9 cellular contexts compared by ENCODE assay signal in the genomic region with DNA sequence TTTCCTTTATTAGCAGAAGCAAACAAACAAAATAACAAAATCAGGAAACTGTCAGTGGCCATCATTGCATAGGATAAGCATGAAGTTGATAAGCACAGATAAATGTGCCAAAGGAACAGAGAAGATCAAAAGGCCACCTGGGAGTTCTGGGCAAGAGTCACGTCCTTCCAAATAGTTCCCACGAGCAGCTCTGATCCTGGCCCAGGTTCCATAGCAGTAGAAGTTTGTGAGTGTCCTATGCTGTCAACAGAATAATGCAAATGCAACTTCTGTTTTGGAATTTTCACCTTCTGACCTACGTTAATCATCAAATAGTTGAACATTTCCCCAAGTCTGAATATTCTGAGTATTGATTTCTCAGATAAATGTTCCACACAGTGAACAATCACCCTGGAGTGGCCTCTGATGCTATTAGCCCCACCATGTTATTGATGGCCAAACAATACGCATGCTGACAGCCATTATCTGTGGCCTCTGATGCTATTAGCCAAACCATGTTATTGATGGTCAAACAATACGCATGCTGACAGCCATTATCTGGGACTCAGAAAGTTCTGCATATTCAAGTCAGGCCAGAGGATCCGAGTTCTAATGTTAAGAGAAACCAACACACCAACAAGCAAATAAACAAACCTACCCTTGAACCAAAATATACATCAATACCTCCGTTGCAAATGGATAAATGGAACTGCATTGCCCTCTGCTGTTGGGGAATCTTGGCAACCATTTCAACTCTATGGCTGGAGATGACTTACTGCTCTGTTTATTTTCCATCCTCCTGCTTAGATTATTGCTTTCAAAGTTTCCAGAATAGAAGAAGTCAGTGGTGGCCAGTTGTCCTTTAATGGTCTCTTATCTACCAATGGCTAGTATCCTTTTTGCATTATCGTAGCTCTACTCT.
DNase-seq lines count a peak whose midpoint lies in the region; ATAC-seq and TF ChIP-seq lines count a peak whose summit lies in the region.
"Had no signal": no experiment of that assay in that cellular context is flagged by ENCODE, and none has a peak within 500 bp of the region (broad histone marks: within the 10 kb centered on the region; RNA-seq: fewer than 3 reads in every experiment).

No MANE protein-coding gene starts in this region.

- no peak for TF ChIP-seq POLR2A in Peyer's patch (IDR thresholded peaks at IDR 0.05)

- POLR2A ChIA-PET in naive thymus-derived CD8-positive, alpha-beta T cell (lab: Charles Lee), result no interaction called here

- no peaks in the 10 kb centered on the region for H3K4me1 ChIP-seq in Peyer's patch

- no peak overlapping the region for H3K27ac ChIP-seq in Peyer's patch

- H3K4me3 Mint-ChIP-seq in naive thymus-derived CD8-positive, alpha-beta T cell, result no peak overlapping the region

- no peaks in the 10 kb centered on the region for H3K9me3 ChIP-seq in Peyer's patch

- TF ChIP-seq CTCF in GM12874 (IDR thresholded peaks at IDR 0.05; ENCODE audit: insufficient read depth, low read depth, low read length) (peak; percentile 37; the same call in 1 of the 2 replicates), Peyer's patch (IDR thresholded peaks at IDR 0.05) (peak in 4 of 6 experiments; percentile 25 to 72 (median 68))

- no peak overlapping the region for H3K4me3 ChIP-seq in Peyer's patch

- peaks cover 0 to 4% (median 0%) of the 10 kb centered on the region in 5 donors for H3K27me3 Mint-ChIP-seq in naive thymus-derived CD8-positive, alpha-beta T cell

- no peaks in the 10 kb centered on the region for H3K36me3 ChIP-seq in Peyer's patch

- no peak for ATAC-seq in HG03045 (IDR thresholded peaks at IDR 0.05; ENCODE audit: unreplicated experiment)
- no peak for ATAC-seq in GM18520 (IDR thresholded peaks at IDR 0.05; ENCODE audit: unreplicated experiment)
- no peak for ATAC-seq in naive thymus-derived CD8-positive, alpha-beta T cell

- H3K36me3 Mint-ChIP-seq in naive thymus-derived CD8-positive, alpha-beta T cell, result no peaks in the 10 kb centered on the region

- DNase-seq in ACHN, result peak; percentile 24
- DNase-seq in Peyer's patch, result no peak
- DNase-seq in fibroblast of the conjunctiva (ENCODE audit: low read depth), result peak; percentile 16
- no peak for DNase-seq in naive thymus-derived CD8-positive, alpha-beta T cell
- no peak for DNase-seq in anterior cingulate cortex (lab: John Stamatoyannopoulos, UW)
- DNase-seq: amniotic stem cell had no signal

- H3K27ac Mint-ChIP-seq in naive thymus-derived CD8-positive, alpha-beta T cell, result no peak overlapping the region

- no peaks in the 10 kb centered on the region for H3K9me3 Mint-ChIP-seq in naive thymus-derived CD8-positive, alpha-beta T cell

- no peaks in the 10 kb centered on the region for H3K4me1 Mint-ChIP-seq in naive thymus-derived CD8-positive, alpha-beta T cell

- no peaks in the 10 kb centered on the region for H3K27me3 ChIP-seq in Peyer's patch

- in situ Hi-C loops in ACHN (cut with HindIII; ENCODE audit: low pct_ligation_motif_present, low pct_unique_long_range_greater_than_20kb, low sequenced_read_pairs), result no loop called here

Comparison
In these comparisons a context has a peak if more than half of its experiments do, and no peak if none do; other contexts are left out.
1. DNase-seq: peak in ACHN (single experiment) and fibroblast of the conjunctiva (single experiment); none in Peyer's patch (0 of 3), naive thymus-derived CD8-positive, alpha-beta T cell (0 of 10) and anterior cingulate cortex (0 of 58).